26 cellular contexts compared by ENCODE assay signal in genomic region chr11:129720156-129720555, GRCh38.
"Had no signal": no experiment of that assay in that cellular context is flagged by ENCODE, and none has a peak within 500 bp of the region (broad histone marks: within the 10 kb centered on the region; RNA-seq: fewer than 3 reads in every experiment).

No MANE protein-coding gene starts in this region.

- H3K4me3 Mint-ChIP-seq: activated T-cell treated with anti-CD3 and anti-CD28 coated beads, Interleukin-2, amount 50 U/mL, for 72 hours; naive thymus-derived CD8-positive, alpha-beta T cell; neural crest cell; stimulated activated memory B cell treated with anti-CD40 and anti-IgM and Interleukin-4, amounts not matched to agents 10 μg/mL and 1 μg/mL and 100 μg/mL, for 72 hours; T-helper 1 cell treated with Interleukin-12 subunit alpha and Interleukin-12 subunit beta and Interleukin-4 antibody, amounts not matched to agents 30 μg/mL and 1 μg/mL, for 36 hours had no signal

- DNase-seq: activated CD4-positive, alpha-beta T cell treated with anti-CD3 and anti-CD28 coated beads for 4 hours; activated CD4-positive, alpha-beta T cell treated with anti-CD3 and anti-CD28 coated beads, Interleukin-2, amount 50 U/mL, for 4 hours; activated naive CD4-positive, alpha-beta T cell; activated T-cell treated with anti-CD3 and anti-CD28 coated beads for 4 hours; activated T-cell treated with anti-CD3 and anti-CD28 coated beads, Interleukin-2, amount 50 U/mL, for 72 hours; effector CD8-positive, alpha-beta T cell; gastrocnemius medialis; glutamatergic neuron; naive thymus-derived CD8-positive, alpha-beta T cell; nucleus accumbens; pancreas; psoas muscle; stimulated activated CD4-positive, alpha-beta T cell treated with anti-CD3 and anti-CD28 coated beads, Interleukin-1b, Interleukin-23, amount 100 ng/mL, for 48 hours; stimulated activated CD4-positive, alpha-beta T cell treated with anti-CD3 and anti-CD28 coated beads, Interleukin-4, amount 100 ng/mL, for 4 hours; stimulated activated CD8-positive, alpha-beta memory T cell treated with anti-CD3 and anti-CD28 coated beads, Interleukin-4, amount 100 ng/mL, for 48 hours; stomach; T-helper 9 cell had no signal

- H3K27ac ChIP-seq: breast epithelium, gastrocnemius medialis, pancreas, psoas muscle, stomach, suprapubic skin, tibial nerve, VCaP had no signal

- H3K36me3 ChIP-seq: breast epithelium, gastrocnemius medialis, pancreas, stomach, suprapubic skin, tibial nerve had no signal

- H3K27ac Mint-ChIP-seq: activated naive CD4-positive, alpha-beta T cell treated with anti-CD3 and anti-CD28 coated beads, Interleukin-2, amount 50 U/mL, for 72 hours; activated T-cell treated with anti-CD3 and anti-CD28 coated beads, Interleukin-2, amount 50 U/mL, for 72 hours; stimulated activated memory B cell treated with anti-CD40 and anti-IgM and Interleukin-4, amounts not matched to agents 10 μg/mL and 1 μg/mL and 100 μg/mL, for 72 hours; T-helper 1 cell treated with Interleukin-12 subunit alpha and Interleukin-12 subunit beta and Interleukin-4 antibody, amounts not matched to agents 30 μg/mL and 1 μg/mL, for 36 hours had no signal

- H3K9me3 ChIP-seq: breast epithelium, gastrocnemius medialis, pancreas, psoas muscle, stomach, suprapubic skin, tibial nerve had no signal

- H3K27me3 ChIP-seq: breast epithelium, gastrocnemius medialis, pancreas, suprapubic skin, tibial nerve had no signal

- H3K4me3 ChIP-seq: breast epithelium, gastrocnemius medialis, pancreas, psoas muscle, smooth muscle cell, stomach, suprapubic skin, tibial nerve had no signal

- H3K9me3 Mint-ChIP-seq: activated T-cell treated with anti-CD3 and anti-CD28 coated beads, Interleukin-2, amount 50 U/mL, for 72 hours; stimulated activated memory B cell treated with anti-CD40 and anti-IgM and Interleukin-4, amounts not matched to agents 10 μg/mL and 1 μg/mL and 100 μg/mL, for 72 hours; T-helper 1 cell treated with Interleukin-12 subunit alpha and Interleukin-12 subunit beta and Interleukin-4 antibody, amounts not matched to agents 30 μg/mL and 1 μg/mL, for 36 hours had no signal

- H3K4me2 ChIP-seq: smooth muscle cell had no signal

- H3K4me1 ChIP-seq: breast epithelium, gastrocnemius medialis, pancreas, psoas muscle, stomach, suprapubic skin, tibial nerve had no signal

- ATAC-seq: activated naive CD4-positive, alpha-beta T cell treated with anti-CD3 and anti-CD28 coated beads, Interleukin-2, amount 50 U/mL, for 72 hours; activated T-cell treated with anti-CD3 and anti-CD28 coated beads, Interleukin-2, amount 50 U/mL, for 72 hours; gastrocnemius medialis; naive thymus-derived CD8-positive, alpha-beta T cell; pancreas; psoas muscle; stimulated activated memory B cell treated with anti-CD40 and anti-IgM and Interleukin-4, amounts not matched to agents 10 μg/mL and 1 μg/mL and 100 μg/mL, for 72 hours had no signal

- H3K36me3 Mint-ChIP-seq: activated naive CD4-positive, alpha-beta T cell treated with anti-CD3 and anti-CD28 coated beads, Interleukin-2, amount 50 U/mL, for 72 hours; naive thymus-derived CD8-positive, alpha-beta T cell; stimulated activated memory B cell treated with anti-CD40 and anti-IgM and Interleukin-4, amounts not matched to agents 10 μg/mL and 1 μg/mL and 100 μg/mL, for 72 hours had no signal

- H3K4me1 Mint-ChIP-seq: neural crest cell; stimulated activated memory B cell treated with anti-CD40 and anti-IgM and Interleukin-4, amounts not matched to agents 10 μg/mL and 1 μg/mL and 100 μg/mL, for 72 hours had no signal

- H3K27me3 Mint-ChIP-seq: stimulated activated memory B cell treated with anti-CD40 and anti-IgM and Interleukin-4, amounts not matched to agents 10 μg/mL and 1 μg/mL and 100 μg/mL, for 72 hours had no signal
